ENCODE assay signal across 9 cellular contexts in the genomic region with DNA sequence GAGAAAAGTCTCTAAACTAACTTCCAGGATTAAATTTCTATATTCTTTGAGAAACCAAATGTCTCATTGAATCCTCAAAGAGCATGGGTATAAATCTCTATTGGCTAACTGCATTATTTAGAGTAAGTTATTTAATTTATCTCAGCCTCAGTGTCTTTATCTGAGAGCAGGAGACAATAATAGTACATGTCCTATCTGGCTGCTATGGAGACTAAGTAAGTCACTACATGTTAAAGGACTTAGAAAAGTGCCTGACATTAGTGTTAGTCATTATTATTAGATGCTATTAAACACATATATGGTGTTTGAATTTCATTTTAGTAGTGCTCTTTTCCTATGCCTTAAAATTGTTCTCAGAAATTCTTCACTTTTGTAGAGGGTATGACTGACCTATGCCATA.
"Had no signal": no experiment of that assay in that cellular context is flagged by ENCODE, and none has a peak within 500 bp of the region (broad histone marks: within the 10 kb centered on the region; RNA-seq: fewer than 3 reads in every experiment).

No MANE protein-coding gene starts in this region.

- DNase-seq: GM23248, GOT3, H7, H9, HCEC 1CT, HFFc6 had no signal

- H3K27ac ChIP-seq: GM23248 had no signal

- ATAC-seq: GM23338, HCT116 had no signal

- H3K36me3 ChIP-seq: HAP-1 had no signal

- H3K4me3 ChIP-seq: GM23248, GM23338, HAP-1 had no signal

- H3K9me3 ChIP-seq: HAP-1 had no signal
